Comparison of ENCODE assay signal across 3 cellular contexts in the genomic region with DNA sequence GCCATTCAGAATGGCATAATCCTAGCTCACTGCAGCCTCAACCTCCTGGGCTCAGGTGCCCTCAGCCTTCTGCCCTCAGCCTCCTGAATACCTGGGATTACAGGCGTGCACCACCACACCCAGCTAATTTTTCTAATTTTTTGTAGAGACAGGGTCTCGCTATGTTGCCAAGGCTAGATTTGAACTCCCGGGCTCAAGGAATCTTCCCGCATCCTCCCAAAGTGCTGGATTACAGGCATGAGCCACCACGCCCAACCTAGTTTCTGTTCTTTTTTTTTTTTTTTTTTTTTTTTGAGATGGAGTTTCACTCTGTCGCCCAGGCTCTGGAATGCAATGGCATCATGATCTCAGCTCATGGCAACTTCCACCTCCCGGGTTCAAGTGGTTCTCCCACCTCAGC.
"Had no signal": no experiment of that assay in that cellular context is flagged by ENCODE, and none has a peak within 500 bp of the region (broad histone marks: within the 10 kb centered on the region; RNA-seq: fewer than 3 reads in every experiment).

No MANE protein-coding gene starts in this region.

- H3K4me3 ChIP-seq: GM12878 had no signal

- DNase-seq: GDM1, GF-D8 had no signal

- ATAC-seq: GM12878 had no signal
